ENCODE assay signal across 8 cellular contexts in the genomic region with DNA sequence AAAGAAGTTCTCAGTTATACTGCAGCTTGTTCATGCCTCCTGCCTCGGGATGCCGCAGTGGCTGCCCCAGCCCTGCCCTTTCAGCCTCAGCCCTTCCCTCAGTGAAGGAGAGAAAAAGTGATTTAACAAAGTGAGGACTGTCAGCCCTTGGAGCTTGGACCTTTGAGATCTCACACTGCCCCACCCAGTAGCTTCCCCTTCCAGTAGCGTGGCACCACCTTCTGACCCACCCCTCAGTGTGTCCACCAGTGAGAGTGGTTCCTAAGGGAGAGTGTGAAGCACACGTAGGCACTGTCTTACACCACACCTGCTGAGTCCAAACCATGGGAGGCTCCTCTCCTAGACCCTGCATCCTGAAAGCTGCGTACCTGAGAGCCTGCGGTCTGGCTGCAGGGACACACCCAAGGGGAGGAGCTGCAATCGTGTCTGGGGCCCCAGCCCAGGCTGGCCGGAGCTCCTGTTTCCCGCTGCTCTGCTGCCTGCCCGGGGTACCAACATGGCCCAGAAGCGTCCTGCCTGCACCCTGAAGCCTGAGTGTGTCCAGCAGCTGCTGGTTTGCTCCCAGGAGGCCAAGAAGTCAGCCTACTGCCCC. TPM values are rescaled to one million over a fixed set of nuclear protein-coding genes. Genes with fewer than 3 reads are reported as not detected.
DNase-seq lines count a peak whose midpoint lies in the region; ATAC-seq, FAIRE-seq and TF ChIP-seq lines count a peak whose summit lies in the region.

Gene CDA (plus strand): TSS at position 464 of the 592 bp plus-strand sequence. CDS start 33 bp downstream, at position 497.

- H4K20me1 ChIP-seq in SK-N-SH (ENCODE audit: insufficient read depth): no peaks in the 10 kb centered on the region

- H3K36me3 ChIP-seq in SK-N-SH (replicated peaks in 1 of 2; ENCODE audit: control insufficient read depth in 1 of 2, insufficient read depth in 2 of 2, low read length in 1 of 2): no peaks in the 10 kb centered on the region
- H3K36me3 ChIP-seq in liver (ENCODE audit: control insufficient read depth in 4 of 4, insufficient read depth in 3 of 4, low read depth in 1 of 4, low read length in 3 of 4): peaks cover 0 to 3% (median under 1%) of the 10 kb centered on the region in 4 donors
- no peaks in the 10 kb centered on the region for H3K36me3 ChIP-seq in transverse colon

- no peaks in the 10 kb centered on the region for H3F3A ChIP-seq in SK-N-SH (replicated peaks; ENCODE audit: insufficient read depth)

- peaks cover 67% of the 10 kb centered on the region for H3K4me1 Mint-ChIP-seq in dendritic cell treated with granulocyte-macrophage colony-stimulating factor and Interleukin-4, amounts not matched to agents 40 ng/mL and 50 ng/mL, for 4 days (ENCODE audit: low read depth)
- H3K4me1 Mint-ChIP-seq in glutamatergic neuron (ENCODE audit: low read depth, unreplicated experiment) (peaks cover 2% of the 10 kb centered on the region), chondrocyte (ENCODE audit: low read depth) (peaks cover 3% of the 10 kb centered on the region)

- peak; percentile 25; the same call in 2 of the 3 replicates for ATAC-seq in SK-N-SH treated with all-trans-retinoic acid at 6 μM for 48 hours

- H3K79me2 ChIP-seq in SK-N-SH (ENCODE audit: insufficient read depth): no peaks in the 10 kb centered on the region

- no peak for FAIRE-seq in GM12891 (lab: Jason Lieb, UNC)

- H3K4me2 ChIP-seq in SK-N-SH: no peak within 1 kb of the TSS

- peak; percentile 62 for TF ChIP-seq POLR2A in transverse colon (IDR thresholded peaks at IDR 0.05)
- no peak for TF ChIP-seq POLR2A in GM12891 (IDR thresholded peaks at IDR 0.05; ENCODE audit: low read depth, low read length)

- H3K9me3 ChIP-seq in SK-N-SH (no peaks in the 10 kb centered on the region), liver (ENCODE audit: control insufficient read depth in 4 of 4, low read length in 3 of 4) (no peaks in the 10 kb centered on the region), transverse colon (no peaks in the 10 kb centered on the region)

- TF ChIP-seq CTCF in SK-N-SH (IDR thresholded peaks at IDR 0.05) (no peak), liver (IDR thresholded peaks at IDR 0.05; ENCODE audit: low read depth, low read length, missing input control) (no peak), transverse colon (IDR thresholded peaks at IDR 0.05) (no peak), glutamatergic neuron (IDR thresholded peaks at IDR 0.05; ENCODE audit: partially characterized antibody, unreplicated experiment) (no peak), chondrocyte (IDR thresholded peaks at IDR 0.05) (no peak)

- in situ Hi-C loops in transverse colon (cut with MboI; ENCODE audit: low pct_ligation_motif_present in 1 of 4, low pct_unique_long_range_greater_than_20kb in 1 of 4, low sequenced_read_pairs in 3 of 4): no loop called here

- no peaks in the 10 kb centered on the region for H3K9me2 ChIP-seq in SK-N-SH

- H3K4me3 Mint-ChIP-seq in dendritic cell treated with granulocyte-macrophage colony-stimulating factor and Interleukin-4, amounts not matched to agents 40 ng/mL and 50 ng/mL, for 4 days: peak within 1 kb of the TSS; percentile 86
- H3K4me3 Mint-ChIP-seq in glutamatergic neuron (ENCODE audit: unreplicated experiment): no peak within 1 kb of the TSS
- H3K4me3 Mint-ChIP-seq in chondrocyte (ENCODE audit: unreplicated experiment): no peak within 1 kb of the TSS

- H3K9ac ChIP-seq in SK-N-SH (no peak within 1 kb of the TSS), liver (ENCODE audit: low read depth in 1 of 2, low read length in 2 of 2) (peak within 1 kb of the TSS; percentile 82 to 87)

- no peak within 1 kb of the TSS for H3K27ac ChIP-seq in SK-N-SH (ENCODE audit: low read depth in 2 of 2, low read length in 1 of 2)
- H3K27ac ChIP-seq in liver (ENCODE audit: low read depth in 1 of 2, low read length in 2 of 2): peak within 1 kb of the TSS; percentile 89 to 94
- peak within 1 kb of the TSS; percentile 31 to 66 (median 58) for H3K27ac ChIP-seq in transverse colon

- no peaks in the 10 kb centered on the region for H3K27me3 Mint-ChIP-seq in dendritic cell treated with granulocyte-macrophage colony-stimulating factor and Interleukin-4, amounts not matched to agents 40 ng/mL and 50 ng/mL, for 4 days
- H3K27me3 Mint-ChIP-seq in glutamatergic neuron (ENCODE audit: unreplicated experiment) (no peaks in the 10 kb centered on the region), chondrocyte (ENCODE audit: low read depth) (peaks cover 30% of the 10 kb centered on the region)

- WGBS in SK-N-SH (ENCODE audit: low lambda C conversion rate): 68% methylated on average over 6 of the region's 11 CpGs
- 16% methylated on average over 11 of the region's 11 CpGs for WGBS in liver
- 23% methylated on average over 8 of the region's 11 CpGs; no CpG with 5 or more reads in 1 of the 2 donors for WGBS in transverse colon (ENCODE audit: low coverage in 1 of 2), 2 donors

- POLR2A ChIA-PET in SK-N-SH (lab: Yijun Ruan, JAX): no interaction called here

- peak within 1 kb of the TSS; percentile 91 for H3K27ac Mint-ChIP-seq in dendritic cell treated with granulocyte-macrophage colony-stimulating factor and Interleukin-4, amounts not matched to agents 40 ng/mL and 50 ng/mL, for 4 days
- H3K27ac Mint-ChIP-seq in glutamatergic neuron (ENCODE audit: unreplicated experiment) (no peak within 1 kb of the TSS), chondrocyte (ENCODE audit: unreplicated experiment) (no peak within 1 kb of the TSS)

- intact Hi-C loops in dendritic cell treated with granulocyte-macrophage colony-stimulating factor and Interleukin-4, amounts not matched to agents 40 ng/mL and 50 ng/mL, for 4 days (cut with micrococcal nuclease): no loop called here
- intact Hi-C loops in transverse colon (cut with DNase I; ENCODE audit: low total_unique reads): no loop called here

- H3K4me1 ChIP-seq in SK-N-SH (ENCODE audit: control insufficient read depth in 1 of 2, insufficient read depth in 2 of 2, low read depth in 1 of 2, low read length in 1 of 2): no peaks in the 10 kb centered on the region; a peak in 1 of 4 replicates
- peaks cover 0 to 35% (median 15%) of the 10 kb centered on the region in 4 donors for H3K4me1 ChIP-seq in liver (ENCODE audit: control insufficient read depth in 4 of 4, insufficient read depth in 4 of 4, low read length in 3 of 4)
- H3K4me1 ChIP-seq in transverse colon: peaks cover 0 to 16% (median 10%) of the 10 kb centered on the region in 4 donors

- no peak within 1 kb of the TSS for H3K4me3 ChIP-seq in SK-N-SH (ENCODE audit: low read depth in 2 of 2, low read length in 1 of 2)
- peak within 1 kb of the TSS; percentile 70 to 92 (median 73) for H3K4me3 ChIP-seq in liver (ENCODE audit: low read depth in 1 of 3, low read length in 3 of 3)
- peak within 1 kb of the TSS in 3 of 4 donors; percentile 2 to 34 (median 11) for H3K4me3 ChIP-seq in transverse colon

- H3K9me3 Mint-ChIP-seq in dendritic cell treated with granulocyte-macrophage colony-stimulating factor and Interleukin-4, amounts not matched to agents 40 ng/mL and 50 ng/mL, for 4 days: no peaks in the 10 kb centered on the region
- no peaks in the 10 kb centered on the region for H3K9me3 Mint-ChIP-seq in glutamatergic neuron (ENCODE audit: unreplicated experiment)
- H3K9me3 Mint-ChIP-seq in chondrocyte (ENCODE audit: low read depth): no peaks in the 10 kb centered on the region

- DNase-seq in SK-N-SH: no peak
- peak; percentile 77 for DNase-seq in transverse colon
- DNase-seq in glutamatergic neuron: no peak
- DNase-seq in chondrocyte (ENCODE audit: low spot score): no peak
- DNase-seq in GM12891 (ENCODE audit: insufficient read length, low spot score): no peak

- H3K27me3 ChIP-seq in SK-N-SH (ENCODE audit: insufficient read depth) (no peaks in the 10 kb centered on the region), liver (ENCODE audit: control insufficient read depth in 4 of 4, insufficient read depth in 4 of 4, low read length in 3 of 4) (no peaks in the 10 kb centered on the region), transverse colon (peaks cover 38% of the 10 kb centered on the region)

- TF ChIP-seq RAD21 in SK-N-SH (IDR thresholded peaks at IDR 0.05; ENCODE audit: low read length) (no peak), liver (IDR thresholded peaks at IDR 0.05) (peak in 1 of 2 donors; percentile 50)

- no peak within 1 kb of the TSS for H2AFZ ChIP-seq in SK-N-SH (ENCODE audit: low read depth)

- peaks cover 29% of the 10 kb centered on the region for H3K36me3 Mint-ChIP-seq in dendritic cell treated with granulocyte-macrophage colony-stimulating factor and Interleukin-4, amounts not matched to agents 40 ng/mL and 50 ng/mL, for 4 days (ENCODE audit: low read depth)
- H3K36me3 Mint-ChIP-seq in glutamatergic neuron (ENCODE audit: unreplicated experiment): no peaks in the 10 kb centered on the region
- H3K36me3 Mint-ChIP-seq in chondrocyte (ENCODE audit: low read depth): no peaks in the 10 kb centered on the region

- TF ChIP-seq EP300 in SK-N-SH (IDR thresholded peaks at IDR 0.05; ENCODE audit: borderline replicate concordance in 1 of 2, low read depth in 1 of 2, low read length in 1 of 2) (no peak), transverse colon (IDR thresholded peaks at IDR 0.05; ENCODE audit: low read depth) (no peak)

- CTCF ChIA-PET in SK-N-SH (lab: Yijun Ruan, JAX): interaction anchor here (0.9 to 1.5 kb wide), 3 partner anchors 10 to 95 kb away, joined by 4 to 6 read pairs (median 5); no protein-coding TSS in a partner anchor

TF ChIP-seq in SK-N-SH treated with all-trans-retinoic acid at 6 μM for 48 hours, 23 proteins besides CTCF, POLR2A, EP300 and RAD21 (continues in another document):
- TF ChIP-seq RARB (CRISPR knock-in tag; IDR thresholded peaks at IDR 0.05) (no peak), CSDC2 (CRISPR knock-in tag; IDR thresholded peaks at IDR 0.05) (no peak)

TF ChIP-seq in SK-N-SH, 30 proteins besides CTCF, POLR2A, EP300 and RAD21 (continues in another document):
- TF ChIP-seq GABPA (IDR thresholded peaks at IDR 0.05; ENCODE audit: low read depth): no peak
- no peak for TF ChIP-seq YY1 (IDR thresholded peaks at IDR 0.05; ENCODE audit: low read depth)
- no peak for TF ChIP-seq GATA2 (CRISPR knock-in tag; IDR thresholded peaks at IDR 0.05)

TF ChIP-seq in GM12891, 5 proteins besides CTCF, POLR2A, EP300 and RAD21:
- TF ChIP-seq SPI1 (IDR thresholded peaks at IDR 0.05; ENCODE audit: low read depth, low read length): no peak
- no peak for TF ChIP-seq POU2F2 (IDR thresholded peaks at IDR 0.05; ENCODE audit: low read depth, low read length)
TF ChIP-seq in GM12891: peak in this region for 0.

RNA-seq across cellular contexts. Expression of gene CDA, which starts in this region (rescaled TPM):
- 0.11 and 0.12 TPM in 2 replicates for polyA plus RNA-seq in SK-N-SH (2012; rRNA removed)
- 0.14 and 0.18 TPM in 2 replicates for polyA plus RNA-seq in SK-N-SH (2012; cell fraction: cytosol; rRNA removed)
- polyA plus RNA-seq in SK-N-SH (2012; cell fraction: nucleus; rRNA removed): 0.10 TPM in 1 of 2 replicates, not detected in the other
- total RNA-seq in liver: 1 to 10 TPM in 1 of 2 donors, under 1 TPM in 1; 0.42 to 8.1 TPM
- 10 to 100 TPM; 25.6 to 38.9 TPM for polyA plus RNA-seq in liver
- total RNA-seq in transverse colon: 10 to 100 TPM in 3 of 4 donors, not detected in 1; 39.7 to 50.5 (median 43.1) TPM
- not detected for total RNA-seq in glutamatergic neuron (ENCODE audit: unreplicated experiment)
- total RNA-seq in chondrocyte: not detected in 3 replicates
- polyA plus RNA-seq in GM12891 (2012; ENCODE audit: low read depth, missing spikeins): not detected

Comparison
In these comparisons a context has a peak if more than half of its experiments do, and no peak if none do; other contexts are left out.
1. RNA of gene CDA (polyA plus RNA-seq): 25.6 to 38.9 TPM in liver; 0.10 to 0.18 TPM in SK-N-SH; every median in the first group is over 10 times any median in the second.
2. H3K27ac ChIP-seq: peak in liver (2 of 2) and transverse colon (4 of 4); none in SK-N-SH (0 of 2).
3. H3K4me3 ChIP-seq: peak in liver (3 of 3) and transverse colon (3 of 4); none in SK-N-SH (0 of 2).